16 cellular contexts compared by ENCODE assay signal in genomic region chr13:39259371-39259770, GRCh38.
A peak's percentile ranks its signal among the peaks of the same experiment; 100 is the strongest.
DNase-seq lines count a peak whose midpoint lies in the region; ATAC-seq lines count a peak whose summit lies in the region.
"Had no signal": no experiment of that assay in that cellular context is flagged by ENCODE, and none has a peak within 500 bp of the region (broad histone marks: within the 10 kb centered on the region; RNA-seq: fewer than 3 reads in every experiment).

No MANE protein-coding gene starts in this region.

- H3K27me3 ChIP-seq in naive thymus-derived CD4-positive, alpha-beta T cell (ENCODE audit: control insufficient read depth in 2 of 2, insufficient read depth in 2 of 2, low read length in 2 of 2) = no peaks in the 10 kb centered on the region
- H3K27me3 ChIP-seq: breast epithelium had no signal

- H3K27ac Mint-ChIP-seq in activated CD4-positive, alpha-beta T cell treated with anti-CD3 and anti-CD28 coated beads, Interleukin-2, amount 10 ng/mL, durations not matched to agents 24 days and 14 days = peak overlapping the region; percentile 73
- no peak overlapping the region for H3K27ac Mint-ChIP-seq in naive thymus-derived CD4-positive, alpha-beta T cell
- H3K27ac Mint-ChIP-seq: activated naive CD8-positive, alpha-beta T cell; stimulated activated naive CD8-positive, alpha-beta T cell treated with anti-CD3 and anti-CD28 coated beads, Interleukin-15, Interleukin-2, amounts not matched to agents 100 ng/mL and 50 ng/mL, for 24 hours had no signal

- peak; percentile 43 for ATAC-seq in GM18511 (IDR thresholded peaks at IDR 0.05; ENCODE audit: unreplicated experiment)
- peak; percentile 59 for ATAC-seq in HG03342 (IDR thresholded peaks at IDR 0.05; ENCODE audit: unreplicated experiment)
- ATAC-seq in naive thymus-derived CD4-positive, alpha-beta T cell = peak; percentile 22
- no peak for ATAC-seq in HG03097 (IDR thresholded peaks at IDR 0.05; ENCODE audit: low FRiP score, unreplicated experiment)
- ATAC-seq in left colon = no peak

- H3K9me3 Mint-ChIP-seq in activated CD4-positive, alpha-beta T cell treated with anti-CD3 and anti-CD28 coated beads, Interleukin-2, amount 10 ng/mL, durations not matched to agents 24 days and 14 days = no peaks in the 10 kb centered on the region
- no peaks in the 10 kb centered on the region for H3K9me3 Mint-ChIP-seq in naive thymus-derived CD4-positive, alpha-beta T cell
- H3K9me3 Mint-ChIP-seq: stimulated activated naive CD8-positive, alpha-beta T cell treated with anti-CD3 and anti-CD28 coated beads, Interleukin-15, Interleukin-2, amounts not matched to agents 100 ng/mL and 50 ng/mL, for 24 hours had no signal

- intact Hi-C loops in activated CD4-positive, alpha-beta T cell treated with anti-CD3 and anti-CD28 coated beads, Interleukin-2, amount 10 ng/mL, durations not matched to agents 24 days and 14 days (cut with micrococcal nuclease) = loop anchor here (1.0 kb wide), 1 partner anchor 62 kb away; no protein-coding TSS in a partner anchor
- intact Hi-C loops in naive thymus-derived CD4-positive, alpha-beta T cell (cut with micrococcal nuclease) = no loop called here
- intact Hi-C loops in left colon (cut with DNase I, micrococcal nuclease) = loop anchor here in 1 of 2 donors (10.0 kb wide), 1 partner anchor 115 kb away; no protein-coding TSS in a partner anchor

- no peaks in the 10 kb centered on the region for H3K27me3 Mint-ChIP-seq in activated CD4-positive, alpha-beta T cell treated with anti-CD3 and anti-CD28 coated beads, Interleukin-2, amount 10 ng/mL, durations not matched to agents 24 days and 14 days
- peaks cover 0 to 4% (median 0%) of the 10 kb centered on the region in 5 donors for H3K27me3 Mint-ChIP-seq in naive thymus-derived CD4-positive, alpha-beta T cell

- POLR2A ChIA-PET in naive thymus-derived CD4-positive, alpha-beta T cell (lab: Charles Lee) = no interaction called here

- CTCF ChIA-PET in naive thymus-derived CD4-positive, alpha-beta T cell (lab: Charles Lee) = no interaction called here

- no peaks in the 10 kb centered on the region for H3K36me3 ChIP-seq in naive thymus-derived CD4-positive, alpha-beta T cell (ENCODE audit: control insufficient read depth in 2 of 3, insufficient read depth in 3 of 3, low read length in 3 of 3)
- H3K36me3 ChIP-seq: breast epithelium had no signal

- no peaks in the 10 kb centered on the region for H3K9me3 ChIP-seq in naive thymus-derived CD4-positive, alpha-beta T cell (ENCODE audit: control insufficient read depth in 2 of 3, low read length in 3 of 3)
- H3K9me3 ChIP-seq: breast epithelium had no signal

- no peak overlapping the region for H3K27ac ChIP-seq in naive thymus-derived CD4-positive, alpha-beta T cell (ENCODE audit: low read depth, low read length)
- H3K27ac ChIP-seq: breast epithelium, C4-2B had no signal

- H3K4me3 ChIP-seq in naive thymus-derived CD4-positive, alpha-beta T cell (ENCODE audit: low read length) = no peak overlapping the region
- H3K4me3 ChIP-seq: breast epithelium had no signal

- peak; percentile 76 for DNase-seq in activated CD4-positive, alpha-beta T cell treated with anti-CD3 and anti-CD28 coated beads, Interleukin-2, amount 10 ng/mL, durations not matched to agents 24 days and 14 days
- no peak for DNase-seq in activated CD4-positive, alpha-beta T cell treated with anti-CD3 and anti-CD28 coated beads, Interleukin-2, amount 50 U/mL, for 1 hour
- peak in 1 of 9 donors; percentile 27 for DNase-seq in naive thymus-derived CD4-positive, alpha-beta T cell
- DNase-seq in NCI-H2171 (lab: John Stamatoyannopoulos, UW) = no peak
- no peak for DNase-seq in left colon
- DNase-seq: DMS79 treated with DMSO at 0.1 percent for 48 hours, NCI-H1436 treated with DMSO at 0.1 percent for 48 hours, occipital lobe, T1000 had no signal

- H3K36me3 Mint-ChIP-seq in activated CD4-positive, alpha-beta T cell treated with anti-CD3 and anti-CD28 coated beads, Interleukin-2, amount 10 ng/mL, durations not matched to agents 24 days and 14 days (ENCODE audit: low read depth) = no peaks in the 10 kb centered on the region
- H3K36me3 Mint-ChIP-seq in naive thymus-derived CD4-positive, alpha-beta T cell = no peaks in the 10 kb centered on the region
- H3K36me3 Mint-ChIP-seq: activated naive CD8-positive, alpha-beta T cell had no signal

- H3K4me1 ChIP-seq in naive thymus-derived CD4-positive, alpha-beta T cell (ENCODE audit: control insufficient read depth in 2 of 2, insufficient read depth in 2 of 2, low read length in 2 of 2) = no peaks in the 10 kb centered on the region

- peak overlapping the region; percentile 5 for H3K4me3 Mint-ChIP-seq in activated CD4-positive, alpha-beta T cell treated with anti-CD3 and anti-CD28 coated beads, Interleukin-2, amount 10 ng/mL, durations not matched to agents 24 days and 14 days
- H3K4me3 Mint-ChIP-seq in naive thymus-derived CD4-positive, alpha-beta T cell = no peak overlapping the region
- H3K4me3 Mint-ChIP-seq: activated naive CD8-positive, alpha-beta T cell; stimulated activated naive CD8-positive, alpha-beta T cell treated with anti-CD3 and anti-CD28 coated beads, Interleukin-15, Interleukin-2, amounts not matched to agents 100 ng/mL and 50 ng/mL, for 24 hours had no signal

- peaks cover 12% of the 10 kb centered on the region for H3K4me1 Mint-ChIP-seq in activated CD4-positive, alpha-beta T cell treated with anti-CD3 and anti-CD28 coated beads, Interleukin-2, amount 10 ng/mL, durations not matched to agents 24 days and 14 days
- H3K4me1 Mint-ChIP-seq in naive thymus-derived CD4-positive, alpha-beta T cell = peaks cover 0 to 20% (median 0%) of the 10 kb centered on the region in 7 donors

Comparison
In these comparisons a context has a peak if more than half of its experiments do, and no peak if none do; other contexts are left out.
1. ATAC-seq: peak in GM18511 (single experiment), HG03342 (single experiment) and naive thymus-derived CD4-positive, alpha-beta T cell (single experiment); none in HG03097 (single experiment) and left colon (single experiment).